13 cellular contexts compared by ENCODE assay signal in the genomic region with DNA sequence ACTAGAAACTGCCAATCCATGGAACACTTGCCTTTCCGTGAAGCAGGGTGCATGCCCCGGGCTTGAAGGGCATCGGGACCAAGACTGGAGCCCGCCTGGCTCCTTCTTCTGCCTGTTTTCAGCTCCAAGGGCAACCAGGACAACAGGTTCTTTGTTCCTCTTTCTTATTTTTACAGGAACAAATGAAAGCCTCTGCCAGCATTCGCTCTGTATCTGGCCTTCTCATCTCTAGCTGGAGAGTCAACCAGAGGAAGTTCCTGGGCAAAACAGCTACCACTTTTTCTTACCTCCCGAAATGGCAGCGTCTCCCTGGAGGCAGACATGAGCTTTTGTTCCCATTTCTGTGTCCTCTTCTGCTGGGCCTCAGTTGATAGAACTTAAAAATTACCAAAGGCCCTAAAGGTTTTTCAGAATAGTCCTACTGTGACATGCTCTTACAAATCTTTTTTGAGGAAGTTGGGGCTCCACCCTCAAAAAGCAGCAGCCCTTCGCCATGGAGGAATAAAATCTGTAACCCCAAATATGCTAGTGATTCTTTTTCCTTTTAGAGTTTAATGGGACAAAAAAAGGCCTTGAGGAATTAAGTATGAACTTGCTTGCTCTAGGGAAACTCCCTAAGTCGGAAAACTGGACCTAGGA.
DNase-seq lines count a peak whose midpoint lies in the region; ATAC-seq, FAIRE-seq and TF ChIP-seq lines count a peak whose summit lies in the region.
"Had no signal": no experiment of that assay in that cellular context is flagged by ENCODE, and none has a peak within 500 bp of the region (broad histone marks: within the 10 kb centered on the region; RNA-seq: fewer than 3 reads in every experiment).

No MANE protein-coding gene starts in this region.

- H3K27me3 ChIP-seq in stomach (no peaks in the 10 kb centered on the region), MM.1S (replicated peaks; ENCODE audit: insufficient read depth, low read length) (peaks cover 21% of the 10 kb centered on the region), SK-N-SH (ENCODE audit: insufficient read depth) (no peaks in the 10 kb centered on the region)

- intact Hi-C loops in kidney (cut with DNase I) (no loop called here), stomach (cut with DNase I; ENCODE audit: low total_unique reads) (no loop called here)

- no peak for FAIRE-seq in kidney (lab: Jason Lieb, UNC)
- FAIRE-seq: endometrium had no signal

- H3K4me1 ChIP-seq in kidney (ENCODE audit: control insufficient read depth in 1 of 2, insufficient read depth in 1 of 2, low read depth in 1 of 2, low read length in 2 of 2) (peaks cover 20 to 46% of the 10 kb centered on the region in 2 donors), stomach (peaks cover 36 to 70% (median 40%) of the 10 kb centered on the region in 4 donors), MM.1S (ENCODE audit: low read length) (no peaks in the 10 kb centered on the region), SK-N-SH (ENCODE audit: control insufficient read depth in 1 of 2, insufficient read depth in 2 of 2, low read depth in 1 of 2, low read length in 1 of 2) (peaks cover 0 to 15% of the 10 kb centered on the region in 2 experiments; a peak in 2 of 4 replicates)

- TF ChIP-seq EP300 in stomach (IDR thresholded peaks at IDR 0.05): no peak
- no peak for TF ChIP-seq EP300 in SK-N-SH (IDR thresholded peaks at IDR 0.05; ENCODE audit: borderline replicate concordance in 1 of 2, low read depth in 1 of 2, low read length in 1 of 2)

- H3K9ac ChIP-seq in kidney (ENCODE audit: low read length in 2 of 2): no peak overlapping the region
- no peak overlapping the region for H3K9ac ChIP-seq in MM.1S (ENCODE audit: low read length)
- no peak overlapping the region for H3K9ac ChIP-seq in SK-N-SH

- H3F3A ChIP-seq in MM.1S (ENCODE audit: insufficient read depth, low read length): no peaks in the 10 kb centered on the region
- H3F3A ChIP-seq in SK-N-SH (replicated peaks; ENCODE audit: insufficient read depth): no peaks in the 10 kb centered on the region

- H3K4me2 ChIP-seq in MM.1S (ENCODE audit: low read depth, low read length): no peak overlapping the region
- H3K4me2 ChIP-seq in SK-N-SH: no peak overlapping the region

- CTCF ChIA-PET in SK-N-SH (lab: Yijun Ruan, JAX): no interaction called here

- POLR2A ChIA-PET in SK-N-SH (lab: Yijun Ruan, JAX): no interaction called here

- no peak for TF ChIP-seq CTCF in kidney (IDR thresholded peaks at IDR 0.05; ENCODE audit: borderline replicate concordance, extremely low read depth, insufficient read depth)
- TF ChIP-seq CTCF in stomach (IDR thresholded peaks at IDR 0.05): no peak
- no peak for TF ChIP-seq CTCF in MM.1S (IDR thresholded peaks at IDR 0.05; ENCODE audit: low read length)
- TF ChIP-seq CTCF in SK-N-SH (IDR thresholded peaks at IDR 0.05): no peak

- no peaks in the 10 kb centered on the region for H3K9me3 ChIP-seq in kidney (ENCODE audit: control insufficient read depth in 1 of 2, low read length in 2 of 2)
- H3K9me3 ChIP-seq in stomach: no peaks in the 10 kb centered on the region
- no peaks in the 10 kb centered on the region for H3K9me3 ChIP-seq in MM.1S (replicated peaks; ENCODE audit: insufficient read depth, low read length)
- no peaks in the 10 kb centered on the region for H3K9me3 ChIP-seq in SK-N-SH

- H2AFZ ChIP-seq in MM.1S (ENCODE audit: low read length) (no peak overlapping the region), SK-N-SH (ENCODE audit: low read depth) (no peak overlapping the region)

- no peaks in the 10 kb centered on the region for H4K20me1 ChIP-seq in MM.1S (ENCODE audit: insufficient read depth, low read length)
- H4K20me1 ChIP-seq in SK-N-SH (ENCODE audit: insufficient read depth): no peaks in the 10 kb centered on the region

- H3K27ac ChIP-seq in angular gyrus (ENCODE audit: low read depth, low read length) (peak overlapping the region; percentile 86), kidney (ENCODE audit: low read depth in 2 of 2, low read length in 2 of 2) (peak overlapping the region; percentile 51 to 56), stomach (peak overlapping the region; percentile 46 to 83 (median 57)), MM.1S (ENCODE audit: low read length) (no peak overlapping the region), SK-N-SH (ENCODE audit: low read depth in 2 of 2, low read length in 1 of 2) (no peak overlapping the region; a peak in 1 of 4 replicates)

- no peak for ATAC-seq in GM19395 (IDR thresholded peaks at IDR 0.05; ENCODE audit: unreplicated experiment)
- no peak for ATAC-seq in GM18907 (IDR thresholded peaks at IDR 0.05; ENCODE audit: unreplicated experiment)

- TF ChIP-seq RAD21 in SK-N-SH (IDR thresholded peaks at IDR 0.05; ENCODE audit: low read length): no peak

- H3K79me2 ChIP-seq in MM.1S (ENCODE audit: low read length) (no peaks in the 10 kb centered on the region), SK-N-SH (ENCODE audit: insufficient read depth) (no peaks in the 10 kb centered on the region)

- no peak for TF ChIP-seq POLR2A in stomach (IDR thresholded peaks at IDR 0.05)

- DNase-seq in Kasumi-1 (lab: John Stamatoyannopoulos, UW): peak; percentile 77 to 79
- DNase-seq in kidney: no peak
- DNase-seq in stomach: peak; percentile 58
- no peak for DNase-seq in MM.1S
- no peak for DNase-seq in SK-N-SH
- DNase-seq: activated CD4-positive, alpha-beta T cell treated with anti-CD3 and anti-CD28 coated beads, Interleukin-2, amount 50 U/mL, for 4 hours; activated naive CD8-positive, alpha-beta T cell treated with anti-CD3 and anti-CD28 coated beads, Interleukin-2, amount 10 ng/mL, durations not matched to agents 7 days and 5 days; CD8-positive, alpha-beta memory T cell; NCI-H2081 treated with DMSO at 0.1 percent for 48 hours had no signal

- 28 to 64% (median 37%) methylated on average over 9 of the region's 9 CpGs for WGBS in stomach, 5 donors
- whole genome bisulfite sequencing in SK-N-SH (ENCODE audit: low lambda C conversion rate): 93% methylated on average over 9 of the region's 9 CpGs

- no peaks in the 10 kb centered on the region for H3K9me2 ChIP-seq in MM.1S (replicated peaks; ENCODE audit: insufficient read depth, low read length)
- H3K9me2 ChIP-seq in SK-N-SH: no peaks in the 10 kb centered on the region

- H3K36me3 ChIP-seq in kidney (ENCODE audit: control insufficient read depth in 1 of 2, insufficient read depth in 2 of 2, low read length in 2 of 2) (peaks cover 8 to 10% of the 10 kb centered on the region in 2 donors), stomach (peaks cover 0 to 14% (median 5%) of the 10 kb centered on the region in 4 donors), MM.1S (replicated peaks; ENCODE audit: insufficient read depth, low read length) (no peaks in the 10 kb centered on the region), SK-N-SH (replicated peaks in 1 of 2; ENCODE audit: control insufficient read depth in 1 of 2, insufficient read depth in 2 of 2, low read length in 1 of 2) (peaks cover 0 to 3% of the 10 kb centered on the region in 2 experiments)

- H3K4me3 ChIP-seq in kidney (ENCODE audit: low read length in 2 of 2) (no peak overlapping the region), stomach (no peak overlapping the region), MM.1S (ENCODE audit: low read length) (no peak overlapping the region), SK-N-SH (ENCODE audit: low read depth in 2 of 2, low read length in 1 of 2) (no peak overlapping the region)

TF ChIP-seq in SK-N-SH, 30 proteins besides CTCF, POLR2A, EP300 and RAD21:
- no peak for TF ChIP-seq SIN3A (IDR thresholded peaks at IDR 0.05; ENCODE audit: borderline replicate concordance, low read depth, low read length)
- TF ChIP-seq ELF1 (IDR thresholded peaks at IDR 0.05): no peak
TF ChIP-seq in SK-N-SH: peak in this region for 0.

Comparison
In these comparisons a context has a peak if more than half of its experiments do, and no peak if none do; other contexts are left out.
1. DNase-seq: peak in Kasumi-1 (2 of 2) and stomach (single experiment); none in kidney (single experiment), MM.1S (single experiment) and SK-N-SH (single experiment).
2. H3K27ac ChIP-seq: peak in angular gyrus (single experiment), kidney (2 of 2) and stomach (5 of 5); none in MM.1S (single experiment) and SK-N-SH (0 of 2).